In the genomic region with DNA sequence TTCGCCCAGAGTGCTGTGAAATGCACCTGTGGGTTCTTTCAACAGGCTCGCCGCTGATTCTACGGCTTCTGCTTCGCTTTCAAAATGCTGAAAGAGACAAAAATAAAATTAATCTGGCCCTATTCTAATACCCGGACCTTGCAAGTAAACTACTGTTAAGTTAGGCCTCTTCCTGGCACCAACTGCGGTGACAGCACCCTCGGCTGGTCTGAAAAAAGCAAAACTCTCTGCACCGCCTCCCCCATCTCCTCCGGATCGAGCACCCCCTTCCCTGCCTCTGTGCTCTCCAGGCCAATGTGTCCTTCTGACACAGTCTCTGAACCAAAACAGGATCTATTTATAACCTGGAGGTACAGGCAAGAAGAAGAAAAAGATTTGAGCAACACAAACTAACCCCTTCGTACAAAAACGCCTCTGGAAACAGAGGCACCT, we compare ENCODE assay signal across 8 cellular contexts. TPM values are rescaled to one million over a fixed set of nuclear protein-coding genes. Genes with fewer than 3 reads are reported as not detected.
DNase-seq lines count a peak whose midpoint lies in the region; ATAC-seq and TF ChIP-seq lines count a peak whose summit lies in the region.

No MANE protein-coding gene starts in this region.

- peaks cover 34% of the 10 kb centered on the region for H3K79me2 ChIP-seq in hepatocyte

- H3K9me3 Mint-ChIP-seq in CD4-positive, CD25-positive, alpha-beta regulatory T cell, result peaks cover 0 to 2% (median 0%) of the 10 kb centered on the region in 7 donors

- no peaks in the 10 kb centered on the region for H3K27me3 ChIP-seq in CD4-positive, CD25-positive, alpha-beta regulatory T cell (ENCODE audit: control insufficient read depth, insufficient read depth, low read length)
- no peaks in the 10 kb centered on the region for H3K27me3 ChIP-seq in ascending aorta
- no peaks in the 10 kb centered on the region for H3K27me3 ChIP-seq in hepatocyte

- H3K4me3 ChIP-seq in CD4-positive, CD25-positive, alpha-beta regulatory T cell (ENCODE audit: low read depth, low read length), result peak overlapping the region; percentile 95
- H3K4me3 ChIP-seq in ascending aorta (peak overlapping the region; percentile 82 to 84), hepatocyte (peak overlapping the region; percentile 85)

- TF ChIP-seq CTCF in ascending aorta (IDR thresholded peaks at IDR 0.05) (peak in 1 of 3 experiments; percentile 30), hepatocyte (IDR thresholded peaks at IDR 0.05; ENCODE audit: poor library complexity) (peak; percentile 17)

- H3K27me3 Mint-ChIP-seq in CD4-positive, CD25-positive, alpha-beta regulatory T cell, result peaks cover 6% of the 10 kb centered on the region

- 2% methylated on average over 12 of the region's 13 CpGs for WGBS in hepatocyte (ENCODE audit: low lambda C conversion rate, missing lambda C conversion rate)

- H3K4me3 Mint-ChIP-seq in CD4-positive, CD25-positive, alpha-beta regulatory T cell, result peak overlapping the region; percentile 96 to 100 (median 100)

- H2AFZ ChIP-seq in hepatocyte, result peak overlapping the region; percentile 82

- intact Hi-C loops in ascending aorta (cut with DNase I), result loop anchor here (2.0 to 5.0 kb wide), 6 partner anchors 25 to 659 kb away; partner anchors contain the start of genes MAPK6 and MYO5A

- H3K36me3 ChIP-seq in CD4-positive, CD25-positive, alpha-beta regulatory T cell (ENCODE audit: control insufficient read depth, insufficient read depth, low read length), result peaks cover 31% of the 10 kb centered on the region
- H3K36me3 ChIP-seq in ascending aorta (peaks cover 16 to 18% of the 10 kb centered on the region in 2 donors), hepatocyte (replicated peaks; ENCODE audit: insufficient read depth, low read depth) (peaks cover 9% of the 10 kb centered on the region)

- no peaks in the 10 kb centered on the region for H3K9me2 ChIP-seq in hepatocyte (replicated peaks; ENCODE audit: insufficient read depth)

- H3K9me3 ChIP-seq in CD4-positive, CD25-positive, alpha-beta regulatory T cell (ENCODE audit: control insufficient read depth in 2 of 2, low read length in 2 of 2), result no peaks in the 10 kb centered on the region
- no peaks in the 10 kb centered on the region for H3K9me3 ChIP-seq in ascending aorta
- H3K9me3 ChIP-seq in hepatocyte (ENCODE audit: low read depth), result no peaks in the 10 kb centered on the region

- peaks cover 8% of the 10 kb centered on the region for H4K20me1 ChIP-seq in hepatocyte (ENCODE audit: insufficient read depth, poor library complexity, severe bottlenecking)

- H3K27ac ChIP-seq in CD4-positive, CD25-positive, alpha-beta regulatory T cell (ENCODE audit: insufficient read depth, low read length, poor library complexity, severe bottlenecking), result peak overlapping the region; percentile 97
- H3K27ac ChIP-seq in ascending aorta, result peak overlapping the region; percentile 96 to 97
- H3K27ac ChIP-seq in hepatocyte, result peak overlapping the region; percentile 96

- peak overlapping the region; percentile 94 to 100 (median 97) for H3K27ac Mint-ChIP-seq in CD4-positive, CD25-positive, alpha-beta regulatory T cell

- peak overlapping the region; percentile 86 for H3K4me2 ChIP-seq in hepatocyte

- peak; percentile 48 to 54 for ATAC-seq in CD4-positive, CD25-positive, alpha-beta regulatory T cell (ENCODE audit: low read depth in 2 of 2)
- peak; percentile 42 for ATAC-seq in GM19395 (IDR thresholded peaks at IDR 0.05; ENCODE audit: unreplicated experiment)

- peaks cover 55% of the 10 kb centered on the region for H3K4me1 ChIP-seq in CD4-positive, CD25-positive, alpha-beta regulatory T cell (ENCODE audit: control insufficient read depth, insufficient read depth, low read length, poor library complexity, severe bottlenecking)
- H3K4me1 ChIP-seq in ascending aorta (peaks cover 4 to 18% of the 10 kb centered on the region in 2 donors), hepatocyte (ENCODE audit: insufficient read depth) (peaks cover 16% of the 10 kb centered on the region)

- H3K36me3 Mint-ChIP-seq in CD4-positive, CD25-positive, alpha-beta regulatory T cell, result peaks cover 20% of the 10 kb centered on the region

- DNase-seq in CD4-positive, CD25-positive, alpha-beta regulatory T cell, result peak; percentile 40 to 81 (median 67)
- DNase-seq in HT1080 (ENCODE audit: low read depth), result peak; percentile 69
- DNase-seq in T-helper 1 cell, result peak; percentile 18 to 68 (median 45)
- DNase-seq in ascending aorta (ENCODE audit: low spot score in 2 of 2), result peak; percentile 26 to 77
- peak; percentile 75 for DNase-seq in hepatocyte (ENCODE audit: low spot score)
- peak; percentile 57 for DNase-seq in renal cortical epithelial cell (ENCODE audit: low read depth)
- DNase-seq in mesenteric fat pad (ENCODE audit: low spot score), result no peak

- H3K4me1 Mint-ChIP-seq in CD4-positive, CD25-positive, alpha-beta regulatory T cell, result peaks cover 27 to 68% (median 54%) of the 10 kb centered on the region in 4 donors

RNA-seq across cellular contexts. Expression of gene ATOSA, which starts 1.1 kb away (rescaled TPM):
- 139 TPM for total RNA-seq in CD4-positive, CD25-positive, alpha-beta regulatory T cell
- polyA plus RNA-seq in CD4-positive, CD25-positive, alpha-beta regulatory T cell, result 10 to 100 TPM; 13.5 to 20.5 (median 17.8) TPM
- 2.1 and 6.0 TPM in 2 replicates for total RNA-seq in HT1080 (2014; rRNA removed; shearing (Covaris generic))
- polyA plus RNA-seq in HT1080 (2015; cell fraction: cytosol; rRNA removed), result 9.3 and 9.4 TPM in 2 replicates
- polyA plus RNA-seq in HT1080 (2015; cell fraction: nucleus; rRNA removed), result 28.0 and 31.7 TPM in 2 replicates
- total RNA-seq in ascending aorta (29.9 TPM), hepatocyte (26.0 and 31.1 TPM in 2 replicates), renal cortical epithelial cell (10.2 and 51.5 TPM in 2 replicates), mesenteric fat pad (61.5 TPM)
- polyA plus RNA-seq in hepatocyte, result 6.8 and 9.9 TPM in 2 replicates
